21 cellular contexts compared by ENCODE assay signal in the genomic region with DNA sequence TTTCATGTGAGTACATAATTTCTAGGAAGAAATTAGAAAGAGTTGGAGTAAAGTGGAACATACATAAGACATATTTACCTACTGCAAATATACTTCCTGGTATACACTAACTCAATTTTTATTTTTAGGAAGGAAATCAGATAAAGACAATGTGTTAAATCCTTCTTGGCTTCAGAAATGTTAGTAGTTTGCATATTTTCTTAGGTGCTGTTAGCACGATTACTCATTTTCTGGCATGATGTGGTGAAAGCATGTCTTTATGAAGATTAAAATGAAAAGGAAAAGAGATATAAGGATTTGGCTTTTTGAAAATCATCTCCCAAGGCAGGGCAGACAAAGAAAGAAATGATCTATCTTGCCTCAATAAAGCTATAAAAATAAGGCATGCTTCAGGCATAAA.
A peak's percentile ranks its signal among the peaks of the same experiment; 100 is the strongest.
DNase-seq lines count a peak whose midpoint lies in the region; ATAC-seq and TF ChIP-seq lines count a peak whose summit lies in the region.
"Had no signal": no experiment of that assay in that cellular context is flagged by ENCODE, and none has a peak within 500 bp of the region (broad histone marks: within the 10 kb centered on the region; RNA-seq: fewer than 3 reads in every experiment).

No MANE protein-coding gene starts in this region.

- CTCF ChIA-PET in CD4-positive, alpha-beta memory T cell (lab: Charles Lee; ENCODE audit: partially characterized antibody), result no interaction called here
- CTCF ChIA-PET in activated naive CD4-positive, alpha-beta T cell treated with anti-CD3 and anti-CD28 coated beads, Interleukin-2, amount 10 ng/mL, durations not matched to agents 7 days and 5 days (lab: Charles Lee), result no interaction called here

- H3K4me1 ChIP-seq in smooth muscle cell (ENCODE audit: low read depth), result no peaks in the 10 kb centered on the region
- H3K4me1 ChIP-seq in CD4-positive, alpha-beta memory T cell (ENCODE audit: insufficient read depth, low read length), result no peaks in the 10 kb centered on the region
- H3K4me1 ChIP-seq: A549 had no signal

- no peaks in the 10 kb centered on the region for H3F3A ChIP-seq in smooth muscle cell (ENCODE audit: low read depth)

- no peaks in the 10 kb centered on the region for H4K20me1 ChIP-seq in smooth muscle cell (ENCODE audit: low read depth)

- H3K4me2 ChIP-seq in smooth muscle cell, result peak overlapping the region; percentile 60
- H3K4me2 ChIP-seq: A549 had no signal

- H3K9me3 Mint-ChIP-seq in brain, result peaks cover 0 to 3% (median 0%) of the 10 kb centered on the region in 5 experiments
- peaks cover 0 to 7% (median 0%) of the 10 kb centered on the region in 8 donors for H3K9me3 Mint-ChIP-seq in CD4-positive, alpha-beta memory T cell
- no peaks in the 10 kb centered on the region for H3K9me3 Mint-ChIP-seq in activated naive CD4-positive, alpha-beta T cell treated with anti-CD3 and anti-CD28 coated beads, Interleukin-2, amount 10 ng/mL, durations not matched to agents 7 days and 5 days
- H3K9me3 Mint-ChIP-seq: IgD-negative memory B cell had no signal

- peaks cover 15% of the 10 kb centered on the region for H3K36me3 Mint-ChIP-seq in brain
- H3K36me3 Mint-ChIP-seq in CD4-positive, alpha-beta memory T cell, result no peaks in the 10 kb centered on the region
- H3K36me3 Mint-ChIP-seq in activated naive CD4-positive, alpha-beta T cell treated with anti-CD3 and anti-CD28 coated beads, Interleukin-2, amount 10 ng/mL, durations not matched to agents 7 days and 5 days, result no peaks in the 10 kb centered on the region
- H3K36me3 Mint-ChIP-seq: CD4-positive, CD25-positive, alpha-beta regulatory T cell; IgD-negative memory B cell had no signal

- H2AFZ ChIP-seq in smooth muscle cell (ENCODE audit: low read depth), result no peak overlapping the region

- peak overlapping the region in 4 of 5 experiments; percentile 31 to 89 (median 62) for H3K27ac Mint-ChIP-seq in brain
- no peak overlapping the region for H3K27ac Mint-ChIP-seq in CD4-positive, alpha-beta memory T cell
- H3K27ac Mint-ChIP-seq in activated naive CD4-positive, alpha-beta T cell treated with anti-CD3 and anti-CD28 coated beads, Interleukin-2, amount 10 ng/mL, durations not matched to agents 7 days and 5 days, result no peak overlapping the region
- H3K27ac Mint-ChIP-seq: CD4-positive, CD25-positive, alpha-beta regulatory T cell; IgD-negative memory B cell had no signal

- no peaks in the 10 kb centered on the region for H3K27me3 ChIP-seq in smooth muscle cell (ENCODE audit: low read depth)
- H3K27me3 ChIP-seq in CD4-positive, alpha-beta memory T cell (ENCODE audit: insufficient read depth, low read length), result no peaks in the 10 kb centered on the region

- no peak for ATAC-seq in GM18867 (IDR thresholded peaks at IDR 0.05; ENCODE audit: unreplicated experiment)
- ATAC-seq: A549, HCT116, Panc1 had no signal

- no peaks in the 10 kb centered on the region for H3K79me2 ChIP-seq in smooth muscle cell (ENCODE audit: low read depth)

- peak overlapping the region in 1 of 5 experiments; percentile 13 for H3K4me3 Mint-ChIP-seq in brain
- H3K4me3 Mint-ChIP-seq in CD4-positive, alpha-beta memory T cell, result no peak overlapping the region
- no peak overlapping the region for H3K4me3 Mint-ChIP-seq in activated naive CD4-positive, alpha-beta T cell treated with anti-CD3 and anti-CD28 coated beads, Interleukin-2, amount 10 ng/mL, durations not matched to agents 7 days and 5 days
- H3K4me3 Mint-ChIP-seq: CD4-positive, CD25-positive, alpha-beta regulatory T cell; IgD-negative memory B cell had no signal

- no peaks in the 10 kb centered on the region for H3K36me3 ChIP-seq in smooth muscle cell (ENCODE audit: low read depth)
- no peaks in the 10 kb centered on the region for H3K36me3 ChIP-seq in CD4-positive, alpha-beta memory T cell (ENCODE audit: insufficient read depth, low read length)

- WGBS in smooth muscle cell (ENCODE audit: low lambda C conversion rate), result 51% methylated on average over 1 of the region's 1 CpG

- DNase-seq in HCEC 1CT (peak; percentile 21), fibroblast of peridontal ligament (ENCODE audit: extremely low read depth) (peak; percentile 52), smooth muscle cell (lab: John Stamatoyannopoulos, UW; ENCODE audit: unreplicated experiment) (no peak)
- no peak for DNase-seq in CD4-positive, alpha-beta memory T cell
- DNase-seq in activated naive CD4-positive, alpha-beta T cell treated with anti-CD3 and anti-CD28 coated beads, Interleukin-2, amount 10 ng/mL, durations not matched to agents 7 days and 5 days, result no peak
- DNase-seq: CD4-positive, CD25-positive, alpha-beta regulatory T cell; COR-L47; DMS79; GOT3; NCI-H1105; NCI-H146; NCI-H2029; NCI-H2227 treated with DMSO at 0.1 percent for 48 hours; NCI-H524; NCI-H82 had no signal

- peaks cover 70% of the 10 kb centered on the region for H3K4me1 Mint-ChIP-seq in brain
- no peaks in the 10 kb centered on the region for H3K4me1 Mint-ChIP-seq in CD4-positive, alpha-beta memory T cell
- no peaks in the 10 kb centered on the region for H3K4me1 Mint-ChIP-seq in activated naive CD4-positive, alpha-beta T cell treated with anti-CD3 and anti-CD28 coated beads, Interleukin-2, amount 10 ng/mL, durations not matched to agents 7 days and 5 days
- H3K4me1 Mint-ChIP-seq: CD4-positive, CD25-positive, alpha-beta regulatory T cell; IgD-negative memory B cell had no signal

- intact Hi-C loops in CD4-positive, alpha-beta memory T cell (cut with micrococcal nuclease), result no loop called here

- no peaks in the 10 kb centered on the region for H3K9me3 ChIP-seq in smooth muscle cell (replicated peaks; ENCODE audit: low read depth)
- no peaks in the 10 kb centered on the region for H3K9me3 ChIP-seq in CD4-positive, alpha-beta memory T cell (ENCODE audit: control insufficient read depth in 1 of 2, low read length in 2 of 2)
- H3K9me3 ChIP-seq: A549 had no signal

- no peak for TF ChIP-seq CTCF in brain (conservative IDR thresholded peaks at IDR 0.05)
- TF ChIP-seq CTCF in smooth muscle cell (IDR thresholded peaks at IDR 0.05; ENCODE audit: borderline replicate concordance, insufficient read depth, poor library complexity, severe bottlenecking), result no peak

- no peak overlapping the region for H3K4me3 ChIP-seq in smooth muscle cell
- H3K4me3 ChIP-seq in CD4-positive, alpha-beta memory T cell (ENCODE audit: low read length in 2 of 2), result no peak overlapping the region
- H3K4me3 ChIP-seq: A549 had no signal

- H3K9ac ChIP-seq in smooth muscle cell (ENCODE audit: low read depth), result no peak overlapping the region

- no peak overlapping the region for H3K27ac ChIP-seq in smooth muscle cell (ENCODE audit: low read depth)
- no peak overlapping the region for H3K27ac ChIP-seq in CD4-positive, alpha-beta memory T cell (ENCODE audit: low read depth, low read length)
- H3K27ac ChIP-seq: A549 had no signal

- H3K27me3 Mint-ChIP-seq in brain, result no peaks in the 10 kb centered on the region
- H3K27me3 Mint-ChIP-seq in CD4-positive, alpha-beta memory T cell, result no peaks in the 10 kb centered on the region
- no peaks in the 10 kb centered on the region for H3K27me3 Mint-ChIP-seq in activated naive CD4-positive, alpha-beta T cell treated with anti-CD3 and anti-CD28 coated beads, Interleukin-2, amount 10 ng/mL, durations not matched to agents 7 days and 5 days
- H3K27me3 Mint-ChIP-seq: CD4-positive, CD25-positive, alpha-beta regulatory T cell; IgD-negative memory B cell had no signal

- POLR2A ChIA-PET in CD4-positive, alpha-beta memory T cell (lab: Charles Lee; ENCODE audit: partially characterized antibody), result no interaction called here

Comparison
In these comparisons a context has a peak if more than half of its experiments do, and no peak if none do; other contexts are left out.
1. DNase-seq: peak in HCEC 1CT (single experiment) and fibroblast of peridontal ligament (single experiment); none in smooth muscle cell (single experiment), CD4-positive, alpha-beta memory T cell (0 of 5) and activated naive CD4-positive, alpha-beta T cell treated with anti-CD3 and anti-CD28 coated beads, Interleukin-2, amount 10 ng/mL, durations not matched to agents 7 days and 5 days (single experiment).
2. H3K27ac Mint-ChIP-seq: peak in brain (4 of 5); none in CD4-positive, alpha-beta memory T cell (0 of 7) and activated naive CD4-positive, alpha-beta T cell treated with anti-CD3 and anti-CD28 coated beads, Interleukin-2, amount 10 ng/mL, durations not matched to agents 7 days and 5 days (single experiment).